Comparison of ENCODE assay signal across 8 cellular contexts in the genomic region with DNA sequence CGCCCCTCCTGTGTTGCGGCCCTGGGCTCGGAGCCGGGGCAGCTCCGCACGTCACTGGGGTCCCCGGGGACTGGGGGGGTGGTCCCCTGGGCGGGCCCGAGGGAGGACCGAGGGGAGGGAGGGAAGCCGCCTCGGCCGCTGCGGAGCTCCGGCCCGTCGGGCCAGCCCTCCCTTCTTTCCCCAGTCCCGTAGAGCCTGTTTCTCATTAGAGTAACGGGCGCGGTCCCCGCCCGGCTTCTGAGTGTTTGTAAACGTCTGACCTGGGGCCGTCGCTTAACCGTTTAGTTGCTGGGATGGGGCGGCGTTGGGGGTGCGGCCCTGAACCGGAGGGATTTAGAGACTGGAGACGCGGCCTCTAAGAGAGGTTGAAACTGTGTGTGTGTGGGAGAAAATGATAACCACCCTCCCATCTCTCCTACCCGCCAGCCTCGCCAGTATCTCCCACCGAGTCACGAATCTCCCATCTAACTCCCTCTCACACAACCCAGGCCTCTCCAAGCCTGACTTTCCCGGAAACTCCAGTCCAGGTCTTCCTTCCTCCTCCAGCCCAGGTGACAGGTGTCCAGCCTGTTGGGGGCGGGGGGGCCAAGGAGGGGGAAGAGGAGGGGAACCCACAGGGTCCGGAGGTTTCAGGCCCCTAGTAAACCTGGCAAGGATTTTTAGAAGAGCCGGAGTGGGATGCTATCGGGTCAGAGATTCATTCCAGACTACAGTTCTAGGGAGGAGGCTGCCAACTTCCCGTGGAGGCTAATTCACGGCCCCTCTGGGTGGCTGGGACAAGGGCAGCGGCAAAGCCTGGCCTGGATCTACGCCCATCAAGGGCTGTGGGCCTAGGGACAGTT. TPM values are rescaled to one million over a fixed set of nuclear protein-coding genes. Genes with fewer than 3 reads are reported as not detected.
DNase-seq lines count a peak whose midpoint lies in the region; ATAC-seq and TF ChIP-seq lines count a peak whose summit lies in the region.

No MANE protein-coding gene starts in this region.

- no peaks in the 10 kb centered on the region for H3K9me3 Mint-ChIP-seq in type B pancreatic cell

- peak overlapping the region; percentile 89 for H3K9ac ChIP-seq in BLaER1

- peaks cover 14% of the 10 kb centered on the region; the same call in 1 of the 2 replicates for H4K20me1 ChIP-seq in BLaER1

- DNase-seq in NCI-H2081 treated with DMSO at 0.1 percent for 48 hours (lab: John Stamatoyannopoulos, UW) (peak; percentile 91), fibroblast of peridontal ligament (ENCODE audit: extremely low read depth) (peak; percentile 97), type B pancreatic cell (ENCODE audit: extremely low spot score, unreplicated experiment) (peak; percentile 91)
- peak; percentile 51 for DNase-seq in activated T-cell treated with anti-CD3 and anti-CD28 coated beads, Interleukin-2, amount 50 U/mL, for 1 hour

- H3K27me3 Mint-ChIP-seq in type B pancreatic cell: peaks cover 4% of the 10 kb centered on the region

- H3K36me3 ChIP-seq in BLaER1: peaks cover 21% of the 10 kb centered on the region
- peaks cover 0 to 6% of the 10 kb centered on the region in 2 donors for H3K36me3 ChIP-seq in muscle layer of duodenum (ENCODE audit: control insufficient read depth in 1 of 2, insufficient read depth in 2 of 2, low read length in 2 of 2)

- no peaks in the 10 kb centered on the region for H3K9me3 ChIP-seq in BLaER1
- H3K9me3 ChIP-seq in muscle layer of duodenum (ENCODE audit: control insufficient read depth in 1 of 2, low read length in 2 of 2): no peaks in the 10 kb centered on the region

- H3K4me3 ChIP-seq in BLaER1: peak overlapping the region; percentile 92
- peak overlapping the region; percentile 71 to 79 for H3K4me3 ChIP-seq in muscle layer of duodenum (ENCODE audit: low read depth in 1 of 2, low read length in 2 of 2)

- TF ChIP-seq CTCF in type B pancreatic cell (conservative IDR thresholded peaks at IDR 0.05): no peak

- peak overlapping the region; percentile 99 for H3K27ac ChIP-seq in BLaER1
- H3K27ac ChIP-seq in muscle layer of duodenum (ENCODE audit: low read length): peak overlapping the region; percentile 95

- H3K27me3 ChIP-seq in BLaER1 (no peaks in the 10 kb centered on the region), muscle layer of duodenum (ENCODE audit: low read depth, low read length) (no peaks in the 10 kb centered on the region)

- H3K4me1 ChIP-seq in BLaER1: peaks cover 45% of the 10 kb centered on the region
- peaks cover 7 to 18% of the 10 kb centered on the region in 2 donors for H3K4me1 ChIP-seq in muscle layer of duodenum (ENCODE audit: control insufficient read depth in 1 of 2, insufficient read depth in 2 of 2, low read length in 2 of 2)

- peak overlapping the region; percentile 99 for H3K27ac Mint-ChIP-seq in type B pancreatic cell

- peaks cover 19% of the 10 kb centered on the region for H3K4me1 Mint-ChIP-seq in type B pancreatic cell (ENCODE audit: unreplicated experiment)

- peak overlapping the region; percentile 99 for H3K4me2 ChIP-seq in BLaER1

- H3K36me3 Mint-ChIP-seq in type B pancreatic cell: no peaks in the 10 kb centered on the region

- ATAC-seq in GM18858 (IDR thresholded peaks at IDR 0.05; ENCODE audit: unreplicated experiment) (peak; percentile 44), HG02973 (IDR thresholded peaks at IDR 0.05; ENCODE audit: unreplicated experiment) (peak; percentile 50)

- H3K4me3 Mint-ChIP-seq in type B pancreatic cell: peak overlapping the region; percentile 95

RNA-seq across cellular contexts. Expression of a gene that starts 1.1 kb away (rescaled TPM):
- 33.8 and 130 TPM in 2 replicates for total RNA-seq in type B pancreatic cell (ENCODE audit: low replicate concordance)

RNA-seq across cellular contexts. Expression of a gene that starts 27.1 kb away (rescaled TPM):
- 5.6 and 7.5 TPM in 2 replicates for total RNA-seq in type B pancreatic cell (ENCODE audit: low replicate concordance)

RNA-seq across cellular contexts. Expression of a gene that starts 31.9 kb away (rescaled TPM):
- total RNA-seq in type B pancreatic cell (ENCODE audit: low replicate concordance): 79.2 and 129 TPM in 2 replicates

RNA-seq across cellular contexts. Expression of a gene that starts 32.0 kb away (rescaled TPM):
- total RNA-seq in type B pancreatic cell (ENCODE audit: low replicate concordance): 2.2 and 2.5 TPM in 2 replicates

RNA-seq across cellular contexts. Expression of a gene that starts 55.6 kb away (rescaled TPM):
- total RNA-seq in type B pancreatic cell (ENCODE audit: low replicate concordance): 5.1 and 8.8 TPM in 2 replicates

Comparison
In these comparisons a context has a peak if more than half of its experiments do, and no peak if none do; other contexts are left out.
1. Peak in every context shown above with its lines: DNase-seq, ATAC-seq, H3K4me3 ChIP-seq and H3K27ac ChIP-seq.